Comparison of ENCODE assay signal across 12 cellular contexts in genomic region chr6:112153926-112154621, GRCh38.
DNase-seq lines count a peak whose midpoint lies in the region; ATAC-seq lines count a peak whose summit lies in the region.
"Had no signal": no experiment of that assay in that cellular context is flagged by ENCODE, and none has a peak within 500 bp of the region (broad histone marks: within the 10 kb centered on the region; RNA-seq: fewer than 3 reads in every experiment).

No MANE protein-coding gene starts in this region.

- DNase-seq in G401 (ENCODE audit: low spot score) (peak; percentile 24), RKO (ENCODE audit: low spot score) (peak; percentile 87), glomerular visceral epithelial cell (ENCODE audit: extremely low spot score) (peak; percentile 50), neuronal stem cell (ENCODE audit: low spot score) (no peak), anterior cingulate cortex (lab: John Stamatoyannopoulos, UW) (no peak)
- DNase-seq: hippocampal formation; naive thymus-derived CD8-positive, alpha-beta T cell; trophoblast cell had no signal

- H2BK12ac ChIP-seq in neuronal stem cell (ENCODE audit: low read length): no peak overlapping the region

- H3K4me2 ChIP-seq in neuronal stem cell (ENCODE audit: insufficient read depth, low read length, poor library complexity, severe bottlenecking): no peak overlapping the region

- no peak overlapping the region for H3K4ac ChIP-seq in neuronal stem cell (ENCODE audit: low read length)

- no peak overlapping the region for H4K91ac ChIP-seq in neuronal stem cell (ENCODE audit: low read depth, low read length, poor library complexity)

- WGBS in neuronal stem cell (ENCODE audit: extremely low coverage in 2 of 2, insufficient read length in 2 of 2, insufficient replicate concordance in 1 of 2), 2 donors: no CpG with 5 or more reads among the region's 5 CpGs

- H3K23ac ChIP-seq in neuronal stem cell (ENCODE audit: low read depth, low read length, poor library complexity): no peak overlapping the region

- no peaks in the 10 kb centered on the region for H3K79me1 ChIP-seq in neuronal stem cell (ENCODE audit: low read depth, low read length)

- peaks cover 31% of the 10 kb centered on the region for H3K4me1 ChIP-seq in ACC112 (ENCODE audit: control insufficient read depth, insufficient read depth, low read length, unreplicated experiment)
- peaks cover 0 to 7% of the 10 kb centered on the region in 2 donors for H3K4me1 ChIP-seq in neuronal stem cell (ENCODE audit: control insufficient read depth in 2 of 2, insufficient read depth in 1 of 2, low read depth in 1 of 2, low read length in 2 of 2)

- H3K4me3 ChIP-seq in ACC112 (ENCODE audit: low read depth, low read length) (no peak overlapping the region), neuronal stem cell (ENCODE audit: low read length in 2 of 2) (no peak overlapping the region)

- H2BK120ac ChIP-seq in neuronal stem cell (ENCODE audit: low read depth, low read length): no peak overlapping the region

- no peak overlapping the region for H2BK5ac ChIP-seq in neuronal stem cell (ENCODE audit: low read length)

- H4K8ac ChIP-seq in neuronal stem cell (ENCODE audit: low read depth, low read length): no peak overlapping the region

- H3K27ac ChIP-seq in ACC112 (ENCODE audit: low read depth, low read length): peak overlapping the region; percentile 82
- H3K27ac ChIP-seq in neuronal stem cell (replicated peaks; ENCODE audit: low read length): no peak overlapping the region

- H2BK15ac ChIP-seq in neuronal stem cell (ENCODE audit: low read length): no peak overlapping the region

- H3K9ac ChIP-seq in neuronal stem cell (ENCODE audit: low read depth, low read length, poor library complexity): no peak overlapping the region

- H3K9me3 ChIP-seq in neuronal stem cell (replicated peaks in 1 of 2; ENCODE audit: control insufficient read depth in 2 of 2, insufficient read depth in 1 of 2, low read depth in 1 of 2, low read length in 2 of 2): no peaks in the 10 kb centered on the region

- in situ Hi-C loops in G401 (cut with HindIII; ENCODE audit: low sequenced_read_pairs): no loop called here

- H3K27me3 ChIP-seq in ACC112 (ENCODE audit: insufficient read depth, low read length) (no peaks in the 10 kb centered on the region), neuronal stem cell (ENCODE audit: control insufficient read depth in 3 of 3, insufficient read depth in 3 of 3, low read depth in 1 of 3, low read length in 3 of 3) (no peaks in the 10 kb centered on the region)

- H3K79me2 ChIP-seq in ACC112 (ENCODE audit: control insufficient read depth, insufficient read depth, low read length, unreplicated experiment): no peaks in the 10 kb centered on the region

- ATAC-seq in GM19351 (IDR thresholded peaks at IDR 0.05; ENCODE audit: unreplicated experiment) (no peak), GM19035 (IDR thresholded peaks at IDR 0.05; ENCODE audit: unreplicated experiment) (no peak)
- ATAC-seq: naive thymus-derived CD8-positive, alpha-beta T cell; WTC11 had no signal

- no peak overlapping the region for H3K18ac ChIP-seq in neuronal stem cell (ENCODE audit: low read length)

- H3K36me3 ChIP-seq in ACC112 (ENCODE audit: insufficient read depth, low read length) (peaks cover 49% of the 10 kb centered on the region), neuronal stem cell (replicated peaks in 1 of 2; ENCODE audit: control insufficient read depth in 2 of 2, insufficient read depth in 2 of 2, low read length in 2 of 2) (no peaks in the 10 kb centered on the region)

- no peak overlapping the region for H3K14ac ChIP-seq in neuronal stem cell (ENCODE audit: low read length)

- H2AFZ ChIP-seq in ACC112 (ENCODE audit: low read length, unreplicated experiment): no peak overlapping the region
- H2AFZ ChIP-seq in neuronal stem cell (ENCODE audit: low read length): no peak overlapping the region

- H2AK5ac ChIP-seq in neuronal stem cell (ENCODE audit: low read depth, low read length): no peak overlapping the region

Comparison
In these comparisons a context has a peak if more than half of its experiments do, and no peak if none do; other contexts are left out.
1. DNase-seq: peak in G401 (single experiment), RKO (single experiment) and glomerular visceral epithelial cell (single experiment); none in neuronal stem cell (single experiment) and anterior cingulate cortex (0 of 58).